Comparison of ENCODE assay signal across 8 cellular contexts in genomic region chr16:19167710-19168172, GRCh38. TPM values are rescaled to one million over a fixed set of nuclear protein-coding genes. Genes with fewer than 3 reads are reported as not detected.
DNase-seq lines count a peak whose midpoint lies in the region; ATAC-seq and TF ChIP-seq lines count a peak whose summit lies in the region.

No MANE protein-coding gene starts in this region.

- peaks cover 5% of the 10 kb centered on the region for H3K79me2 ChIP-seq in trophoblast cell (ENCODE audit: control insufficient read depth, insufficient read depth, low read length, poor library complexity)

- no peak overlapping the region for H3K9ac ChIP-seq in trophoblast cell (ENCODE audit: low read length)

- peak overlapping the region; percentile 96 for H3K4me2 ChIP-seq in trophoblast cell (ENCODE audit: low read length)

- H3K36me3 Mint-ChIP-seq in activated naive CD4-positive, alpha-beta T cell treated with anti-CD3 and anti-CD28 coated beads, Interleukin-2, amount 10 ng/mL, durations not matched to agents 7 days and 5 days, result no peaks in the 10 kb centered on the region
- no peaks in the 10 kb centered on the region for H3K36me3 Mint-ChIP-seq in immature natural killer cell

- POLR2A ChIA-PET in HEK293 (lab: Yijun Ruan, JAX), result no interaction called here

- H3K27me3 ChIP-seq in trophoblast cell (ENCODE audit: insufficient read depth, low read length), result peaks cover 5% of the 10 kb centered on the region

- H3K4me3 ChIP-seq in HEK293 (ENCODE audit: low read depth, low read length) (peak overlapping the region; percentile 54), trophoblast cell (ENCODE audit: low read depth, low read length) (peak overlapping the region; percentile 25)

- peak overlapping the region; percentile 74 for H4K12ac ChIP-seq in trophoblast cell (ENCODE audit: low read depth, low read length)

- no peak overlapping the region for H3K4ac ChIP-seq in trophoblast cell (ENCODE audit: low read depth, low read length)

- no CpG with 5 or more reads among the region's 45 CpGs for WGBS in trophoblast cell (ENCODE audit: extremely low coverage, insufficient coverage, insufficient read length)

- H2AFZ ChIP-seq in trophoblast cell (ENCODE audit: insufficient read depth, low read length, poor library complexity), result no peak overlapping the region

- no peak overlapping the region for H3K27ac Mint-ChIP-seq in activated naive CD4-positive, alpha-beta T cell treated with anti-CD3 and anti-CD28 coated beads, Interleukin-2, amount 10 ng/mL, durations not matched to agents 7 days and 5 days
- H3K27ac Mint-ChIP-seq in immature natural killer cell, result no peak overlapping the region

- peak overlapping the region; percentile 39 for H4K8ac ChIP-seq in trophoblast cell (ENCODE audit: low read depth, low read length)

- H3K79me1 ChIP-seq in trophoblast cell (ENCODE audit: low read length), result peaks cover 7% of the 10 kb centered on the region

- H3K36me3 ChIP-seq in HEK293 (ENCODE audit: control insufficient read depth in 2 of 2, insufficient read depth in 1 of 2, low read length in 2 of 2) (no peaks in the 10 kb centered on the region), trophoblast cell (ENCODE audit: control insufficient read depth in 1 of 2, insufficient read depth in 2 of 2, low read length in 2 of 2) (no peaks in the 10 kb centered on the region)

- CTCF ChIA-PET in HEK293 (lab: Yijun Ruan, JAX), result interaction anchor here (1.7 kb wide), 1 partner anchor 9 kb away, joined by 7 read pairs; no protein-coding TSS in a partner anchor
- CTCF ChIA-PET in activated naive CD4-positive, alpha-beta T cell treated with anti-CD3 and anti-CD28 coated beads, Interleukin-2, amount 10 ng/mL, durations not matched to agents 7 days and 5 days (lab: Charles Lee), result interaction anchor here (1.0 kb wide), 1 partner anchor 138 kb away, joined by 3 read pairs; no protein-coding TSS in a partner anchor

- no peaks in the 10 kb centered on the region for H3K9me3 ChIP-seq in HEK293 (ENCODE audit: control insufficient read depth, insufficient read depth, low read depth, low read length)
- peaks cover 6% of the 10 kb centered on the region for H3K9me3 ChIP-seq in trophoblast cell (ENCODE audit: insufficient read depth, low read depth, low read length)

- DNase-seq in DMS79 (lab: John Stamatoyannopoulos, UW) (peak; percentile 42), NCI-H2227 treated with DMSO at 0.1 percent for 48 hours (lab: John Stamatoyannopoulos, UW) (peak; percentile 37), Right ventricle myocardium superior (peak; percentile 78), trophoblast cell (peak; percentile 76 to 85), immature natural killer cell (no peak)
- DNase-seq in activated naive CD4-positive, alpha-beta T cell treated with anti-CD3 and anti-CD28 coated beads, Interleukin-2, amount 10 ng/mL, durations not matched to agents 7 days and 5 days, result peak; percentile 30

- H2BK120ac ChIP-seq in trophoblast cell (ENCODE audit: insufficient read depth, low read length, poor library complexity), result no peak overlapping the region

- H2BK12ac ChIP-seq in trophoblast cell (ENCODE audit: low read length), result no peak overlapping the region

- no peak overlapping the region for H3K18ac ChIP-seq in trophoblast cell (ENCODE audit: low read length)

- ATAC-seq in Right ventricle myocardium superior (ENCODE audit: poor library complexity) (peak; percentile 95), HG03139 (IDR thresholded peaks at IDR 0.05; ENCODE audit: unreplicated experiment) (no peak)

- no peak overlapping the region for H3K23ac ChIP-seq in trophoblast cell (ENCODE audit: low read length)

- peaks cover 5% of the 10 kb centered on the region for H3K9me3 Mint-ChIP-seq in activated naive CD4-positive, alpha-beta T cell treated with anti-CD3 and anti-CD28 coated beads, Interleukin-2, amount 10 ng/mL, durations not matched to agents 7 days and 5 days
- H3K9me3 Mint-ChIP-seq in immature natural killer cell, result peaks cover 0 to 3% (median 0%) of the 10 kb centered on the region in 6 donors

- intact Hi-C loops in Right ventricle myocardium superior (cut with DNase I), result loop anchor here (10.0 kb wide), 1 partner anchor 83 kb away; no protein-coding TSS in a partner anchor

- H3K27me3 Mint-ChIP-seq in activated naive CD4-positive, alpha-beta T cell treated with anti-CD3 and anti-CD28 coated beads, Interleukin-2, amount 10 ng/mL, durations not matched to agents 7 days and 5 days, result peaks cover 51% of the 10 kb centered on the region
- peaks cover 7 to 19% (median 8%) of the 10 kb centered on the region in 3 donors for H3K27me3 Mint-ChIP-seq in immature natural killer cell (ENCODE audit: low read depth in 3 of 3)

- peak; percentile 97 for TF ChIP-seq CTCF in HEK293 (tag by site-specific recombination; IDR thresholded peaks at IDR 0.05)

- H2BK5ac ChIP-seq in trophoblast cell (ENCODE audit: low read depth, low read length, poor library complexity), result no peak overlapping the region

- H3K27ac ChIP-seq in HEK293 (ENCODE audit: extremely low read depth, low read depth, low read length) (no peak overlapping the region), trophoblast cell (ENCODE audit: low read depth, low read length) (no peak overlapping the region)

- peak overlapping the region; percentile 1 for H3K14ac ChIP-seq in trophoblast cell (ENCODE audit: low read length)

- H3K4me3 Mint-ChIP-seq in activated naive CD4-positive, alpha-beta T cell treated with anti-CD3 and anti-CD28 coated beads, Interleukin-2, amount 10 ng/mL, durations not matched to agents 7 days and 5 days, result no peak overlapping the region
- H3K4me3 Mint-ChIP-seq in immature natural killer cell, result no peak overlapping the region

- H3K4me1 ChIP-seq in HEK293 (ENCODE audit: control insufficient read depth, insufficient read depth, low read length), result no peaks in the 10 kb centered on the region
- H3K4me1 ChIP-seq in trophoblast cell (ENCODE audit: control insufficient read depth in 1 of 2, insufficient read depth in 2 of 2, low read length in 2 of 2), result peaks cover 2 to 13% of the 10 kb centered on the region in 2 experiments

- H2AK5ac ChIP-seq in trophoblast cell (ENCODE audit: low read length), result no peak overlapping the region

- H4K91ac ChIP-seq in trophoblast cell (ENCODE audit: low read depth, low read length), result no peak overlapping the region

- no peaks in the 10 kb centered on the region for H3K4me1 Mint-ChIP-seq in activated naive CD4-positive, alpha-beta T cell treated with anti-CD3 and anti-CD28 coated beads, Interleukin-2, amount 10 ng/mL, durations not matched to agents 7 days and 5 days
- no peaks in the 10 kb centered on the region for H3K4me1 Mint-ChIP-seq in immature natural killer cell

TF ChIP-seq in HEK293, 187 proteins besides CTCF, POLR2A, EP300 and RAD21 (continues in another document):
- TF ChIP-seq GLIS2 (tag by site-specific recombination; IDR thresholded peaks at IDR 0.05) (peak; percentile 48), IKZF3 (tag by site-specific recombination; IDR thresholded peaks at IDR 0.05) (0 out of 2 replicates have a peak, but pooled peaks have one; percentile 32), ZNF692 (tag by site-specific recombination; IDR thresholded peaks at IDR 0.05) (peak; percentile 15; the same call in 1 of the 2 replicates), ZNF155 (tag by site-specific recombination; IDR thresholded peaks at IDR 0.05) (no peak), ZNF157 (tag by site-specific recombination; IDR thresholded peaks at IDR 0.05) (no peak), ZNF623 (tag by site-specific recombination; IDR thresholded peaks at IDR 0.05) (no peak), EGR2 (tag by site-specific recombination; IDR thresholded peaks at IDR 0.05; ENCODE audit: low read depth) (peak; percentile 62), ZBTB7A (tag by site-specific recombination; IDR thresholded peaks at IDR 0.05; ENCODE audit: low read depth) (peak; percentile 48; the same call in 1 of the 2 replicates), ZFHX2 (tag by site-specific recombination; conservative IDR thresholded peaks at IDR 0.05) (peak; percentile 80), ZSCAN30 (tag by site-specific recombination; IDR thresholded peaks at IDR 0.05) (peak; percentile 74), ZNF843 (tag by site-specific recombination; IDR thresholded peaks at IDR 0.05) (no peak), SCRT1 (tag by site-specific recombination; IDR thresholded peaks at IDR 0.05; ENCODE audit: borderline replicate concordance) (peak; percentile 92), ZBTB20 (tag by site-specific recombination; IDR thresholded peaks at IDR 0.05) (peak; percentile 47; the same call in 1 of the 2 replicates)
- TF ChIP-seq, protein P1, sequence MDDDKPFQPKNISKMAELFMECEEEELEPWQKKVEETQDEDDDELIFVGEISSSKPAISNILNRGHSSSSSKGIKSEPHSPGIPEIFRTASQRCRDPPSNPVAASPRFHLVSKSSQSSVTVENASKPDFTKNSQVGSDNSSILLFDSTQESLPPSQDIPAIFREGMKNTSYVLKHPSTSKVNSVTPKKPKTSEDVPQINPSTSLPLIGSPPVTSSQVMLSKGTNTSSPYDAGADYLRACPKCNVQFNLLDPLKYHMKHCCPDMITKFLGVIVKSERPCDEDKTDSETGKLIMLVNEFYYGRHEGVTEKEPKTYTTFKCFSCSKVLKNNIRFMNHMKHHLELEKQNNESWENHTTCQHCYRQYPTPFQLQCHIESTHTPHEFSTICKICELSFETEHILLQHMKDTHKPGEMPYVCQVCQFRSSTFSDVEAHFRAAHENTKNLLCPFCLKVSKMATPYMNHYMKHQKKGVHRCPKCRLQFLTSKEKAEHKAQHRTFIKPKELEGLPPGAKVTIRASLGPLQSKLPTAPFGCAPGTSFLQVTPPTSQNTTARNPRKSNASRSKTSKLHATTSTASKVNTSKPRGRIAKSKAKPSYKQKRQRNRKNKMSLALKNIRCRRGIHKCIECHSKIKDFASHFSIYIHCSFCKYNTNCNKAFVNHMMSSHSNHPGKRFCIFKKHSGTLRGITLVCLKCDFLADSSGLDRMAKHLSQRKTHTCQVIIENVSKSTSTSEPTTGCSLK (tag by site-specific recombination; IDR thresholded peaks at IDR 0.05), result no peak

RNA-seq across cellular contexts. Expression of gene SYT17, which starts 0.3 kb away (rescaled TPM):
- 0.54 TPM for total RNA-seq in Right ventricle myocardium superior
- polyA plus RNA-seq in trophoblast cell (2013), result 3.4 and 3.9 TPM in 2 replicates
- polyA plus RNA-seq in immature natural killer cell, result not detected

RNA-seq across cellular contexts. Expression of gene ITPRIPL2, which starts 54.0 kb away (rescaled TPM):
- total RNA-seq in Right ventricle myocardium superior, result 15.7 TPM
- polyA plus RNA-seq in trophoblast cell (2013), result 12.7 and 13.3 TPM in 2 replicates
- polyA plus RNA-seq in immature natural killer cell, result under 1 TPM in 2 of 3 donors, not detected in 1; 0.59 to 0.90 TPM

Comparison
In these comparisons a context has a peak if more than half of its experiments do, and no peak if none do; other contexts are left out.
1. DNase-seq: peak in DMS79 (single experiment), NCI-H2227 treated with DMSO at 0.1 percent for 48 hours (single experiment), activated naive CD4-positive, alpha-beta T cell treated with anti-CD3 and anti-CD28 coated beads, Interleukin-2, amount 10 ng/mL, durations not matched to agents 7 days and 5 days (single experiment), Right ventricle myocardium superior (single experiment) and trophoblast cell (2 of 2); none in immature natural killer cell (0 of 3).